Comparison of ENCODE assay signal across 15 cellular contexts in the genomic region with DNA sequence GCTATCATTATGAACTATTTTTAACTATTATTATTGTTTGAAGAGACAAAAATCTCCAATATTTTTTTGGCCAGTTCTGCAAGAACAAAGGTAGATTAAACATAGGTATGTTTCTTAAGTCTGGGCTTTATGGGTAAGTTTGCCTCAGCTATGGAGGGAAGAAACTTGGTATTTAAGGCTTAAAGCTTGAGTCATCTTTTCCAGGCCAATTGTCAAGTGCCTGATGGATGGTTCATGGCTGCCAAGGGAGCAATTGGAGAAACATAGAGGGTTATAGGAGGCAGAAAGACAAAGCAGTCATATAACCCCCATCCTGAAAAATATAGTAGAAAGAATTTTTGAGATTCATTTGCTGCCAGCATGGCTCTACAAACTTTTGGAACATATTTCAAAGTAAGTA. TPM values are rescaled to one million over a fixed set of nuclear protein-coding genes. Genes with fewer than 3 reads are reported as not detected.
DNase-seq lines count a peak whose midpoint lies in the region; ATAC-seq and TF ChIP-seq lines count a peak whose summit lies in the region.
"Had no signal": no experiment of that assay in that cellular context is flagged by ENCODE, and none has a peak within 500 bp of the region (broad histone marks: within the 10 kb centered on the region; RNA-seq: fewer than 3 reads in every experiment).

No MANE protein-coding gene starts in this region.

- no peak overlapping the region for H2BK15ac ChIP-seq in IMR-90 (ENCODE audit: low read depth, low read length)

- H4K91ac ChIP-seq in IMR-90 (ENCODE audit: insufficient read depth, low read depth, low read length): no peak overlapping the region

- intact Hi-C loops in IMR-90 (cut with micrococcal nuclease): no loop called here
- intact Hi-C loops in aorta (cut with DNase I): loop anchor here in 1 of 2 donors (5.0 kb wide), 1 partner anchor 161 kb away; no protein-coding TSS in a partner anchor

- no TSS peak for BruUV-seq in IMR-90 (replicated peaks; lab: Mats Ljungman, UMichigan)

- POLR2A ChIA-PET in IMR-90 (lab: Charles Lee; ENCODE audit: unreplicated experiment): no interaction called here

- no peak overlapping the region for H4K5ac ChIP-seq in IMR-90 (ENCODE audit: low read depth, low read length)

- no peak overlapping the region for H2BK5ac ChIP-seq in IMR-90 (ENCODE audit: low read depth, low read length, poor library complexity, severe bottlenecking)

- H3K36me3 ChIP-seq in IMR-90 (ENCODE audit: control insufficient read depth, insufficient read depth, low read length) (no peaks in the 10 kb centered on the region), aorta (ENCODE audit: control insufficient read depth in 1 of 2, insufficient read depth in 2 of 2, low read length in 1 of 2) (no peaks in the 10 kb centered on the region)
- H3K36me3 ChIP-seq: lower lobe of right lung, spleen had no signal

- CTCF ChIA-PET in IMR-90 (lab: Yijun Ruan, JAX): no interaction called here

- H3K4me3 ChIP-seq in IMR-90 (ENCODE audit: insufficient read depth, low read depth, low read length) (no peak overlapping the region), aorta (ENCODE audit: low read length in 2 of 2) (no peak overlapping the region)
- H3K4me3 ChIP-seq: lower lobe of right lung, spleen had no signal

- H3K14ac ChIP-seq in IMR-90 (replicated peaks; ENCODE audit: low read depth, low read length): no peak overlapping the region

- H3K56ac ChIP-seq in IMR-90 (ENCODE audit: extremely low read depth, insufficient read depth, low read length): no peak overlapping the region

- H3K9me1 ChIP-seq in IMR-90 (ENCODE audit: insufficient read depth, low read length): no peaks in the 10 kb centered on the region

- no peak overlapping the region for H3K4ac ChIP-seq in IMR-90 (ENCODE audit: low read depth, low read length)

- H2BK120ac ChIP-seq in IMR-90 (ENCODE audit: low read depth, low read length): no peak overlapping the region

- H2AFZ ChIP-seq in IMR-90 (replicated peaks; ENCODE audit: low read length, poor library complexity): no peak overlapping the region

- no peak overlapping the region for H3K4me2 ChIP-seq in IMR-90 (ENCODE audit: low read depth, low read length)

- H2BK20ac ChIP-seq in IMR-90 (ENCODE audit: low read depth, low read length): no peak overlapping the region

- peak; percentile 7 for DNase-seq in IMR-90
- peak; percentile 90 for DNase-seq in astrocyte of the hippocampus (ENCODE audit: low read depth, low spot score)
- DNase-seq in glomerular visceral epithelial cell (ENCODE audit: extremely low spot score): peak; percentile 54
- DNase-seq in aorta: no peak
- DNase-seq in NCI-H1105 (lab: John Stamatoyannopoulos, UW): no peak
- no peak for DNase-seq in NCI-H510A (lab: John Stamatoyannopoulos, UW)
- DNase-seq: activated CD8-positive, alpha-beta memory T cell treated with anti-CD3 and anti-CD28 coated beads, Interleukin-2, amount 10 ng/mL, durations not matched to agents 7 days and 5 days; lower lobe of right lung; NCI-H146; NCI-H69; spleen had no signal

- H4K20me1 ChIP-seq in IMR-90 (ENCODE audit: insufficient read depth, low read length): no peaks in the 10 kb centered on the region

- H2AK9ac ChIP-seq in IMR-90 (replicated peaks; ENCODE audit: low read depth, low read length, poor library complexity): no peak overlapping the region

- no peak overlapping the region for H4K8ac ChIP-seq in IMR-90 (ENCODE audit: low read depth in 2 of 2, low read length in 2 of 2)

- TF ChIP-seq CTCF in IMR-90 (conservative IDR thresholded peaks at IDR 0.05; ENCODE audit: low read depth, low read length): no peak

- H3K27ac ChIP-seq in IMR-90 (ENCODE audit: insufficient read depth, low read length): no peak overlapping the region
- peak overlapping the region in 1 of 2 donors; percentile 89 for H3K27ac ChIP-seq in aorta (ENCODE audit: low read depth in 1 of 2, low read length in 2 of 2)
- H3K27ac ChIP-seq: lower lobe of right lung, spleen, VCaP had no signal

- peaks cover 2% of the 10 kb centered on the region for H3K9me3 ChIP-seq in IMR-90 (ENCODE audit: control insufficient read depth, insufficient read depth, low read length)
- no peaks in the 10 kb centered on the region for H3K9me3 ChIP-seq in aorta (ENCODE audit: control insufficient read depth, low read length)
- H3K9me3 ChIP-seq: lower lobe of right lung, spleen had no signal

- H3K4me1 ChIP-seq in IMR-90 (ENCODE audit: control insufficient read depth, insufficient read depth, low read length) (no peaks in the 10 kb centered on the region), aorta (ENCODE audit: control insufficient read depth in 1 of 2, insufficient read depth in 2 of 2, low read length in 2 of 2) (peaks cover 0 to 7% of the 10 kb centered on the region in 2 donors)
- H3K4me1 ChIP-seq: lower lobe of right lung, spleen had no signal

- in situ Hi-C loops in IMR-90 (cut with MboI; ENCODE audit: low sequenced_read_pairs): no loop called here

- no peak overlapping the region for H3K9ac ChIP-seq in IMR-90 (ENCODE audit: low read depth, low read length)

- dilution Hi-C loops in IMR-90 (cut with HindIII; ENCODE audit: low sequenced_read_pairs, unreplicated experiment): no loop called here

- TF ChIP-seq RAD21 in IMR-90 (IDR thresholded peaks at IDR 0.05; ENCODE audit: low read length): no peak

- no peak for ATAC-seq in IMR-90 (ENCODE audit: low read depth)
- peak; percentile 78 for ATAC-seq in aorta (ENCODE audit: low FRiP score)
- no peak for ATAC-seq in HG02870 (IDR thresholded peaks at IDR 0.05; ENCODE audit: unreplicated experiment)
- ATAC-seq: activated CD8-positive, alpha-beta memory T cell treated with anti-CD3 and anti-CD28 coated beads, Interleukin-2, amount 10 ng/mL, durations not matched to agents 7 days and 5 days; activated naive CD4-positive, alpha-beta T cell treated with anti-CD3 and anti-CD28 coated beads, Interleukin-2, amount 50 U/mL, for 72 hours had no signal

- TF ChIP-seq POLR2A in IMR-90 (IDR thresholded peaks at IDR 0.05; ENCODE audit: low read depth, low read length): no peak

- H3K27me3 ChIP-seq in IMR-90 (ENCODE audit: control insufficient read depth, insufficient read depth, low read length) (no peaks in the 10 kb centered on the region), aorta (ENCODE audit: control insufficient read depth in 1 of 2, insufficient read depth in 2 of 2, low read length in 1 of 2) (no peaks in the 10 kb centered on the region)
- H3K27me3 ChIP-seq: spleen had no signal

- no peak overlapping the region for H3K18ac ChIP-seq in IMR-90 (ENCODE audit: low read depth, low read length)

- no peak overlapping the region for H3K23ac ChIP-seq in IMR-90 (ENCODE audit: low read depth, low read length)

- H2AK5ac ChIP-seq in IMR-90 (ENCODE audit: low read depth, low read length): no peak overlapping the region

- H3K79me1 ChIP-seq in IMR-90 (ENCODE audit: low read depth in 1 of 2, low read length in 2 of 2): no peaks in the 10 kb centered on the region

TF ChIP-seq in IMR-90, 13 proteins besides CTCF, POLR2A, EP300 and RAD21:
- TF ChIP-seq MAFK (IDR thresholded peaks at IDR 0.05; ENCODE audit: low read depth, low read length) (no peak), BHLHE40 (IDR thresholded peaks at IDR 0.05; ENCODE audit: low read depth, low read length) (no peak), MXI1 (IDR thresholded peaks at IDR 0.05; ENCODE audit: borderline replicate concordance, low read depth, low read length) (no peak), FOS (IDR thresholded peaks at IDR 0.05; ENCODE audit: low read depth, low read length) (no peak), SMC3 (IDR thresholded peaks at IDR 0.05; ENCODE audit: low read depth, low read length) (no peak), RFX5 (IDR thresholded peaks at IDR 0.05; ENCODE audit: low read depth, low read length) (no peak)

RNA-seq across cellular contexts. Expression of gene STAC, which starts 7.2 kb away (rescaled TPM):
- total RNA-seq in IMR-90 (2012; rRNA removed): 0.28 and 0.36 TPM in 2 replicates
- 0.19 and 0.43 TPM in 2 replicates for polyA plus RNA-seq in IMR-90 (2012; rRNA removed)
- polyA plus RNA-seq in IMR-90 (2012; cell fraction: cytosol; rRNA removed): 0.11 and 0.16 TPM in 2 replicates
- polyA plus RNA-seq in IMR-90 (2012; cell fraction: nucleus; rRNA removed; ENCODE audit: low replicate concordance): 0.15 and 0.25 TPM in 2 replicates
- 10 to 100 TPM; 12.5 to 14.2 TPM for total RNA-seq in aorta
- 10 to 100 TPM in 1 of 2 donors, 1 to 10 TPM in 1; 9.1 to 11.5 TPM for polyA plus RNA-seq in aorta
- total RNA-seq: activated CD8-positive, alpha-beta memory T cell treated with anti-CD3 and anti-CD28 coated beads, Interleukin-2, amount 10 ng/mL, durations not matched to agents 7 days and 5 days; activated naive CD4-positive, alpha-beta T cell treated with anti-CD3 and anti-CD28 coated beads, Interleukin-2, amount 50 U/mL, for 72 hours had no signal
- polyA plus RNA-seq: IgD-negative memory B cell had no signal

Comparison
In these comparisons a context has a peak if more than half of its experiments do, and no peak if none do; other contexts are left out.
1. DNase-seq: peak in IMR-90 (single experiment), astrocyte of the hippocampus (single experiment) and glomerular visceral epithelial cell (single experiment); none in aorta (0 of 2), NCI-H1105 (single experiment) and NCI-H510A (single experiment).